9 cellular contexts compared by ENCODE assay signal in the genomic region with DNA sequence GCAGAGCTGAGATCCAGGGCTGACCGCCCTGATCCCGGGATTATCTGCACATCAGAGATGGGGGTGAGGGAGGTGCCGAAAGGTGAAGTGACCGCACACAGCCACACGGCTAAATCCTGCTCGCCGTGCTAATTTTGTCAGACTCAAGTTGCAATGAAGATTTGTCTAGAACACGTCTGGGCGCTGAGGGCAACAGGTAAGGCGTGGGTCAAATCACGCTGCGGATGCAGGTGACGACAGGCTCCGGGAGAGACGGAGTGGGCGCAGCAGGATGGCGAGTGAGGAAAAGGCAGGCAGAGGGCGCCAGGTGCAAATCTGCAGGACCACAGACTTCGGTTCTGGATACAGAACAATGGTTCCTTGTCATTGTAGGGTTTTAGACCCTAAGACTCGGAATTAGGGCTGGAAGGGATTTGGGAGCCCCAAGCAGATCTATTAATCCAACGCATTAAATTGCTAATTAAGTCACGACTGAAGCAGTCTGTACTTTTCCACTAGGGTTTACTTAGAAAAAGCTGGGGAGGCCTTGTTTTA. TPM values are rescaled to one million over a fixed set of nuclear protein-coding genes. Genes with fewer than 3 reads are reported as not detected.
DNase-seq lines count a peak whose midpoint lies in the region; ATAC-seq and TF ChIP-seq lines count a peak whose summit lies in the region.
"Had no signal": no experiment of that assay in that cellular context is flagged by ENCODE, and none has a peak within 500 bp of the region (broad histone marks: within the 10 kb centered on the region; RNA-seq: fewer than 3 reads in every experiment).

No MANE protein-coding gene starts in this region.

- no peaks in the 10 kb centered on the region for H3K27me3 ChIP-seq in ascending aorta
- H3K27me3 ChIP-seq: suprapubic skin had no signal

- no peaks in the 10 kb centered on the region for H3K36me3 ChIP-seq in ascending aorta
- H3K36me3 ChIP-seq: suprapubic skin had no signal

- DNase-seq in AG10803 (ENCODE audit: low read depth), result no peak
- DNase-seq in GM13976 (ENCODE audit: low spot score), result peak; percentile 67
- no peak for DNase-seq in activated T-helper 2 cell treated with anti-CD3 and anti-CD28 coated beads, Interferon-gamma antibody, Interleukin-2, Interleukin-4, amounts not matched to agents 10 μg/mL and 5 μg/mL and 100 μg/mL, durations not matched to agents 14 hours and 24 hours and 36 hours (ENCODE audit: low spot score)
- DNase-seq in kidney tubule cell (ENCODE audit: low spot score), result peak; percentile 49
- no peak for DNase-seq in stimulated activated CD4-positive, alpha-beta T cell treated with anti-CD3 and anti-CD28 coated beads, Interleukin-1b, Interleukin-23, amount 100 ng/mL, for 48 hours
- no peak for DNase-seq in ascending aorta (ENCODE audit: low spot score in 2 of 2)
- no peak for DNase-seq in stimulated activated CD4-positive, alpha-beta T cell treated with anti-CD3 and anti-CD28 coated beads, Interleukin-4, amount 100 ng/mL, for 4 hours

- no peak for ATAC-seq in HG03196 (IDR thresholded peaks at IDR 0.05; ENCODE audit: unreplicated experiment)

- peaks cover 39% of the 10 kb centered on the region for H3K4me1 Mint-ChIP-seq in activated T-helper 2 cell treated with anti-CD3 and anti-CD28 coated beads, Interferon-gamma antibody, Interleukin-2, Interleukin-4, amounts not matched to agents 10 μg/mL and 5 μg/mL and 100 μg/mL, durations not matched to agents 14 hours and 24 hours and 36 hours (ENCODE audit: low read depth)

- no peaks in the 10 kb centered on the region for H3K9me3 Mint-ChIP-seq in activated T-helper 2 cell treated with anti-CD3 and anti-CD28 coated beads, Interferon-gamma antibody, Interleukin-2, Interleukin-4, amounts not matched to agents 10 μg/mL and 5 μg/mL and 100 μg/mL, durations not matched to agents 14 hours and 24 hours and 36 hours

- H3K27ac Mint-ChIP-seq in activated T-helper 2 cell treated with anti-CD3 and anti-CD28 coated beads, Interferon-gamma antibody, Interleukin-2, Interleukin-4, amounts not matched to agents 10 μg/mL and 5 μg/mL and 100 μg/mL, durations not matched to agents 14 hours and 24 hours and 36 hours, result no peak overlapping the region

- no peak overlapping the region for H3K27ac ChIP-seq in ascending aorta

- intact Hi-C loops in activated T-helper 2 cell treated with anti-CD3 and anti-CD28 coated beads, Interferon-gamma antibody, Interleukin-2, Interleukin-4, amounts not matched to agents 10 μg/mL and 5 μg/mL and 100 μg/mL, durations not matched to agents 14 hours and 24 hours and 36 hours (cut with micrococcal nuclease), result loop anchor here (2.0 to 5.0 kb wide), 4 partner anchors 19 to 135 kb away; a partner anchor contains a TSS
- intact Hi-C loops in ascending aorta (cut with DNase I), result loop anchor here (2.0 kb wide), 2 partner anchors 21 to 135 kb away; a partner anchor contains a TSS

- H3K27me3 Mint-ChIP-seq in activated T-helper 2 cell treated with anti-CD3 and anti-CD28 coated beads, Interferon-gamma antibody, Interleukin-2, Interleukin-4, amounts not matched to agents 10 μg/mL and 5 μg/mL and 100 μg/mL, durations not matched to agents 14 hours and 24 hours and 36 hours (ENCODE audit: low read depth), result peaks cover 6% of the 10 kb centered on the region

- no peak overlapping the region for H3K4me3 ChIP-seq in AG10803 (ENCODE audit: low read length)
- H3K4me3 ChIP-seq in ascending aorta, result no peak overlapping the region

- in situ Hi-C loops in GM13976 (cut with MboI; ENCODE audit: low sequenced_read_pairs, unreplicated experiment), result loop anchor here (10.0 kb wide), 1 partner anchor 77 kb away; no protein-coding TSS in a partner anchor

- H3K4me1 ChIP-seq in ascending aorta, result peaks cover 0 to 31% of the 10 kb centered on the region in 2 donors

- H3K4me3 Mint-ChIP-seq in activated T-helper 2 cell treated with anti-CD3 and anti-CD28 coated beads, Interferon-gamma antibody, Interleukin-2, Interleukin-4, amounts not matched to agents 10 μg/mL and 5 μg/mL and 100 μg/mL, durations not matched to agents 14 hours and 24 hours and 36 hours (ENCODE audit: low read depth), result peak overlapping the region; percentile 87

- TF ChIP-seq CTCF in AG10803 (conservative IDR thresholded peaks at IDR 0.05; ENCODE audit: low read length) (peak; percentile 49), GM13976 (IDR thresholded peaks at IDR 0.05; ENCODE audit: borderline replicate concordance, control extremely low read depth, extremely low read depth, insufficient read depth, missing control alignments) (peak; percentile 50), ascending aorta (IDR thresholded peaks at IDR 0.05) (peak in 1 of 3 experiments; percentile 37)

- H3K9me3 ChIP-seq in ascending aorta, result no peaks in the 10 kb centered on the region
- H3K9me3 ChIP-seq: suprapubic skin had no signal

- peaks cover 3% of the 10 kb centered on the region for H3K36me3 Mint-ChIP-seq in activated T-helper 2 cell treated with anti-CD3 and anti-CD28 coated beads, Interferon-gamma antibody, Interleukin-2, Interleukin-4, amounts not matched to agents 10 μg/mL and 5 μg/mL and 100 μg/mL, durations not matched to agents 14 hours and 24 hours and 36 hours (ENCODE audit: low read depth)

RNA-seq across cellular contexts. Expression of a gene that starts 1.9 kb away (rescaled TPM):
- total RNA-seq in activated T-helper 2 cell treated with anti-CD3 and anti-CD28 coated beads, Interferon-gamma antibody, Interleukin-2, Interleukin-4, amounts not matched to agents 10 μg/mL and 5 μg/mL and 100 μg/mL, durations not matched to agents 14 hours and 24 hours and 36 hours, result 34.9 and 35.1 TPM in 2 replicates
- 26.4 TPM for total RNA-seq in ascending aorta

Comparison
In these comparisons a context has a peak if more than half of its experiments do, and no peak if none do; other contexts are left out.
1. DNase-seq: peak in GM13976 (single experiment) and kidney tubule cell (single experiment); none in AG10803 (single experiment), activated T-helper 2 cell treated with anti-CD3 and anti-CD28 coated beads, Interferon-gamma antibody, Interleukin-2, Interleukin-4, amounts not matched to agents 10 μg/mL and 5 μg/mL and 100 μg/mL, durations not matched to agents 14 hours and 24 hours and 36 hours (single experiment), stimulated activated CD4-positive, alpha-beta T cell treated with anti-CD3 and anti-CD28 coated beads, Interleukin-1b, Interleukin-23, amount 100 ng/mL, for 48 hours (single experiment), ascending aorta (0 of 2) and stimulated activated CD4-positive, alpha-beta T cell treated with anti-CD3 and anti-CD28 coated beads, Interleukin-4, amount 100 ng/mL, for 4 hours (0 of 2).